In genomic region chr17:17546399-17547185, GRCh38 we compare ENCODE assay signal across 2 cellular contexts.
TF ChIP-seq lines count a peak whose summit lies in the region.

No MANE protein-coding gene starts in this region.

TF ChIP-seq in HepG2, 621 proteins besides CTCF, POLR2A, EP300 and RAD21 (continued from another document):
- TF ChIP-seq THAP7 (CRISPR knock-in tag; IDR thresholded peaks at IDR 0.05) (no peak), PHF5A (CRISPR knock-in tag; IDR thresholded peaks at IDR 0.05; ENCODE audit: low read depth, unreplicated experiment) (no peak)

TF ChIP-seq in SK-N-SH treated with all-trans-retinoic acid at 6 μM for 48 hours, 23 proteins besides CTCF, POLR2A, EP300 and RAD21:
- no peak for TF ChIP-seq POU6F1 (CRISPR knock-in tag; IDR thresholded peaks at IDR 0.05; ENCODE audit: borderline replicate concordance, low read depth)
- peak; percentile 38; the same call in 1 of the 2 replicates for TF ChIP-seq TSHZ2 (CRISPR knock-in tag; IDR thresholded peaks at IDR 0.05)
- no peak for TF ChIP-seq PPARA (CRISPR knock-in tag; IDR thresholded peaks at IDR 0.05; ENCODE audit: borderline replicate concordance)
- TF ChIP-seq ARNTL (CRISPR knock-in tag; IDR thresholded peaks at IDR 0.05; ENCODE audit: borderline replicate concordance, low read depth) = no peak
- TF ChIP-seq TOX (CRISPR knock-in tag; IDR thresholded peaks at IDR 0.05; ENCODE audit: borderline replicate concordance) = no peak
- TF ChIP-seq ZNF70 (CRISPR knock-in tag; IDR thresholded peaks at IDR 0.05) = no peak
- no peak for TF ChIP-seq GLIS3 (CRISPR knock-in tag; IDR thresholded peaks at IDR 0.05)
